ENCODE assay signal across 14 cellular contexts in genomic region chr12:83827860-83828259, GRCh38.
DNase-seq lines count a peak whose midpoint lies in the region; ATAC-seq and TF ChIP-seq lines count a peak whose summit lies in the region.
"Had no signal": no experiment of that assay in that cellular context is flagged by ENCODE, and none has a peak within 500 bp of the region (broad histone marks: within the 10 kb centered on the region; RNA-seq: fewer than 3 reads in every experiment).

No MANE protein-coding gene starts in this region.

- peak; percentile 12 for DNase-seq in DMS53 treated with DMSO at 0.1 percent for 48 hours (lab: John Stamatoyannopoulos, UW; ENCODE audit: unreplicated experiment)
- DNase-seq in NCI-H748 treated with DMSO at 0.1 percent for 48 hours (lab: John Stamatoyannopoulos, UW) = peak; percentile 36
- DNase-seq in brain pericyte (ENCODE audit: low read depth, low spot score) = peak; percentile 45
- DNase-seq in left kidney (ENCODE audit: low read depth, low spot score) = peak; percentile 23
- no peak for DNase-seq in GM10266 (ENCODE audit: extremely low spot score)
- no peak for DNase-seq in Karpas-422
- DNase-seq in inferior parietal cortex (ENCODE audit: extremely low spot score) = no peak
- DNase-seq: activated CD4-positive, CD25-positive, alpha-beta regulatory T cell; CD4-positive, alpha-beta T cell; H7; naive B cell; NCI-H2081 treated with DMSO at 0.1 percent for 48 hours; spleen had no signal

- ATAC-seq in activated CD4-positive, CD25-positive, alpha-beta regulatory T cell treated with anti-CD3 and anti-CD28 coated beads, Interleukin-2, amount 50 U/mL, for 24 hours = no peak

- H4K20me1 ChIP-seq in Karpas-422 (ENCODE audit: insufficient read depth, low read depth, low read length) = no peaks in the 10 kb centered on the region

- 0 out of 2 replicates have a peak, but pooled peaks cover 5% of the 10 kb centered on the region for H3K9me3 ChIP-seq in Karpas-422 (ENCODE audit: low read length)
- H3K9me3 ChIP-seq: spleen had no signal

- no peaks in the 10 kb centered on the region for H3K79me2 ChIP-seq in Karpas-422 (ENCODE audit: low read length)

- H3K9me2 ChIP-seq in Karpas-422 (replicated peaks; ENCODE audit: insufficient read depth, low read length) = no peaks in the 10 kb centered on the region

- H3K36me3 ChIP-seq in Karpas-422 (ENCODE audit: insufficient read depth, low read length) = no peaks in the 10 kb centered on the region
- H3K36me3 ChIP-seq: spleen had no signal

- H2AFZ ChIP-seq in Karpas-422 (ENCODE audit: low read length) = no peak overlapping the region

- H3K4me1 ChIP-seq in Karpas-422 (ENCODE audit: low read length) = no peaks in the 10 kb centered on the region

- H3K4me2 ChIP-seq in Karpas-422 (ENCODE audit: low read depth, low read length, poor library complexity, severe bottlenecking) = no peak overlapping the region

- H3K27ac ChIP-seq in Karpas-422 (ENCODE audit: low read length) = no peak overlapping the region

- TF ChIP-seq CTCF in GM10266 (IDR thresholded peaks at IDR 0.05; ENCODE audit: control insufficient read depth, insufficient read depth, low read depth, missing control alignments) = no peak

- no peak overlapping the region for H3K9ac ChIP-seq in Karpas-422 (ENCODE audit: low read length)

- H3K27me3 ChIP-seq in Karpas-422 (ENCODE audit: low read length) = no peaks in the 10 kb centered on the region
- H3K27me3 ChIP-seq: spleen had no signal

- no peak overlapping the region for H3K4me3 ChIP-seq in Karpas-422 (ENCODE audit: low read length)
- H3K4me3 ChIP-seq: spleen had no signal

Comparison
In these comparisons a context has a peak if more than half of its experiments do, and no peak if none do; other contexts are left out.
1. DNase-seq: peak in DMS53 treated with DMSO at 0.1 percent for 48 hours (single experiment), NCI-H748 treated with DMSO at 0.1 percent for 48 hours (single experiment), brain pericyte (single experiment) and left kidney (single experiment); none in GM10266 (single experiment), Karpas-422 (single experiment) and inferior parietal cortex (single experiment).